2 cellular contexts compared by ENCODE assay signal in the genomic region with DNA sequence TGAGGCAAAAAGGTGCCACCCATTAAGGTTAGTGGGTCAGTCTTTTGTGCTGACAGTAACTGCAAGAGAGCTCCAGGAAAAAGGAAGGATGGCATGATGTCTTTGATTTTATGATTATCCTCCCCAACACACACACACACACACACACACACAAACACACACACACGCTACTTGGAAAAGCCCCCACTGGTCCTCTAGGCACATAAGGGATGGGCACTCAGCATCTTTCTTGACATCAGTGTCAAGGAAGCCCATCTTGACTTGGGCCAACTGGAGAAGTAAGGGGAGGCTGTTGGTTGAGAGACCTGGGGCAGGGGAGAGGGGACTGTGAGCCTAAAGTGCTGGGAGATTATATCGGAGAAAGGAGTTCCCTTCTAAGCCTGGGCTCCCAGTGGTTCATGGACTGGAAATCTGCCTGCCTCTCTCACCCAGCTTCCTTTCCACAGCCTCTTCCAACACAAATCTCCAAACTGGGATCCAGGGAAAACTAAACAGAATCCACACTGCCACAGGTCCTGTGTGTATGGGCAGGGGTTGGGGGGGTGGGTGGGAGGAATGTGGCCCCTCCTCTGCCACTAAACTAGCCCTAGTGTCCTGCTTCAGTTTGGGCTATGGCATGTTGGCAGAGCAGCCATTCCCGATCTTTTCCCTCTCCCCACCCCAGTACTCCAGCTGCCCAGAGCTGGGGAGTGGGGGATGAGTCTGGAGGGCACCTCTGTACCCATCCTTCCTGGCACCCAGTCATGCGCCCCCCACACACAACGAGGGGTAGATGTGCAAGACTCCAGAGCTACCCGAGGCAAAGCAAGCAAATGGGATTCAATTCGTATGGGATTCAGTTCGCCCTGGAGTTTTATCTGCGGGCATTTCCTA.
TF ChIP-seq lines count a peak whose summit lies in the region.

No MANE protein-coding gene starts in this region.

TF ChIP-seq in SK-N-SH, 30 proteins besides CTCF, POLR2A, EP300 and RAD21 (continued from another document):
- TF ChIP-seq USF2 (IDR thresholded peaks at IDR 0.05; ENCODE audit: borderline replicate concordance, low read depth, low read length) (no peak), CHD2 (IDR thresholded peaks at IDR 0.05; ENCODE audit: low read length, partially characterized antibody) (no peak), RCOR1 (IDR thresholded peaks at IDR 0.05; ENCODE audit: low read length) (no peak), USF1 (IDR thresholded peaks at IDR 0.05; ENCODE audit: borderline replicate concordance, low read depth) (no peak), FOSL2 (IDR thresholded peaks at IDR 0.05; ENCODE audit: borderline replicate concordance, low read depth) (no peak), EZH2phosphoT487 (IDR thresholded peaks at IDR 0.05; ENCODE audit: borderline replicate concordance, low read depth) (no peak), NRF1 (IDR thresholded peaks at IDR 0.05; ENCODE audit: low read depth, low read length) (no peak), TCF12 (IDR thresholded peaks at IDR 0.05) (no peak), MXI1 (IDR thresholded peaks at IDR 0.05; ENCODE audit: low read depth, low read length) (no peak)

TF ChIP-seq in SK-N-SH treated with all-trans-retinoic acid at 6 μM for 48 hours, 23 proteins besides CTCF, POLR2A, EP300 and RAD21:
- TF ChIP-seq, protein P1, sequence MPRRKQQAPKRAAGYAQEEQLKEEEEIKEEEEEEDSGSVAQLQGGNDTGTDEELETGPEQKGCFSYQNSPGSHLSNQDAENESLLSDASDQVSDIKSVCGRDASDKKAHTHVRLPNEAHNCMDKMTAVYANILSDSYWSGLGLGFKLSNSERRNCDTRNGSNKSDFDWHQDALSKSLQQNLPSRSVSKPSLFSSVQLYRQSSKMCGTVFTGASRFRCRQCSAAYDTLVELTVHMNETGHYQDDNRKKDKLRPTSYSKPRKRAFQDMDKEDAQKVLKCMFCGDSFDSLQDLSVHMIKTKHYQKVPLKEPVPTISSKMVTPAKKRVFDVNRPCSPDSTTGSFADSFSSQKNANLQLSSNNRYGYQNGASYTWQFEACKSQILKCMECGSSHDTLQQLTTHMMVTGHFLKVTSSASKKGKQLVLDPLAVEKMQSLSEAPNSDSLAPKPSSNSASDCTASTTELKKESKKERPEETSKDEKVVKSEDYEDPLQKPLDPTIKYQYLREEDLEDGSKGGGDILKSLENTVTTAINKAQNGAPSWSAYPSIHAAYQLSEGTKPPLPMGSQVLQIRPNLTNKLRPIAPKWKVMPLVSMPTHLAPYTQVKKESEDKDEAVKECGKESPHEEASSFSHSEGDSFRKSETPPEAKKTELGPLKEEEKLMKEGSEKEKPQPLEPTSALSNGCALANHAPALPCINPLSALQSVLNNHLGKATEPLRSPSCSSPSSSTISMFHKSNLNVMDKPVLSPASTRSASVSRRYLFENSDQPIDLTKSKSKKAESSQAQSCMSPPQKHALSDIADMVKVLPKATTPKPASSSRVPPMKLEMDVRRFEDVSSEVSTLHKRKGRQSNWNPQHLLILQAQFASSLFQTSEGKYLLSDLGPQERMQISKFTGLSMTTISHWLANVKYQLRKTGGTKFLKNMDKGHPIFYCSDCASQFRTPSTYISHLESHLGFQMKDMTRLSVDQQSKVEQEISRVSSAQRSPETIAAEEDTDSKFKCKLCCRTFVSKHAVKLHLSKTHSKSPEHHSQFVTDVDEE (CRISPR knock-in tag; IDR thresholded peaks at IDR 0.05) = no peak
- TF ChIP-seq BACH2 (CRISPR knock-in tag; IDR thresholded peaks at IDR 0.05; ENCODE audit: borderline replicate concordance) (no peak), ZC3H10 (CRISPR knock-in tag; IDR thresholded peaks at IDR 0.05) (no peak), CSRNP3 (CRISPR knock-in tag; IDR thresholded peaks at IDR 0.05) (no peak), PPARA (CRISPR knock-in tag; IDR thresholded peaks at IDR 0.05; ENCODE audit: borderline replicate concordance) (no peak), CSDC2 (CRISPR knock-in tag; IDR thresholded peaks at IDR 0.05) (no peak), ZFP30 (CRISPR knock-in tag; IDR thresholded peaks at IDR 0.05) (no peak), ARNTL (CRISPR knock-in tag; IDR thresholded peaks at IDR 0.05; ENCODE audit: borderline replicate concordance, low read depth) (no peak), ZNF70 (CRISPR knock-in tag; IDR thresholded peaks at IDR 0.05) (no peak), CREB5 (CRISPR knock-in tag; IDR thresholded peaks at IDR 0.05; ENCODE audit: low read depth) (no peak), GLIS3 (CRISPR knock-in tag; IDR thresholded peaks at IDR 0.05) (no peak), ZNF8 (CRISPR knock-in tag; IDR thresholded peaks at IDR 0.05) (no peak)
- TF ChIP-seq, protein P2, sequence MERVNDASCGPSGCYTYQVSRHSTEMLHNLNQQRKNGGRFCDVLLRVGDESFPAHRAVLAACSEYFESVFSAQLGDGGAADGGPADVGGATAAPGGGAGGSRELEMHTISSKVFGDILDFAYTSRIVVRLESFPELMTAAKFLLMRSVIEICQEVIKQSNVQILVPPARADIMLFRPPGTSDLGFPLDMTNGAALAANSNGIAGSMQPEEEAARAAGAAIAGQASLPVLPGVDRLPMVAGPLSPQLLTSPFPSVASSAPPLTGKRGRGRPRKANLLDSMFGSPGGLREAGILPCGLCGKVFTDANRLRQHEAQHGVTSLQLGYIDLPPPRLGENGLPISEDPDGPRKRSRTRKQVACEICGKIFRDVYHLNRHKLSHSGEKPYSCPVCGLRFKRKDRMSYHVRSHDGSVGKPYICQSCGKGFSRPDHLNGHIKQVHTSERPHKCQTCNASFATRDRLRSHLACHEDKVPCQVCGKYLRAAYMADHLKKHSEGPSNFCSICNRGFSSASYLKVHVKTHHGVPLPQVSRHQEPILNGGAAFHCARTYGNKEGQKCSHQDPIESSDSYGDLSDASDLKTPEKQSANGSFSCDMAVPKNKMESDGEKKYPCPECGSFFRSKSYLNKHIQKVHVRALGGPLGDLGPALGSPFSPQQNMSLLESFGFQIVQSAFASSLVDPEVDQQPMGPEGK (CRISPR knock-in tag; IDR thresholded peaks at IDR 0.05; ENCODE audit: borderline replicate concordance) = no peak
